ENCODE assay signal across 1 cellular context in the genomic region with DNA sequence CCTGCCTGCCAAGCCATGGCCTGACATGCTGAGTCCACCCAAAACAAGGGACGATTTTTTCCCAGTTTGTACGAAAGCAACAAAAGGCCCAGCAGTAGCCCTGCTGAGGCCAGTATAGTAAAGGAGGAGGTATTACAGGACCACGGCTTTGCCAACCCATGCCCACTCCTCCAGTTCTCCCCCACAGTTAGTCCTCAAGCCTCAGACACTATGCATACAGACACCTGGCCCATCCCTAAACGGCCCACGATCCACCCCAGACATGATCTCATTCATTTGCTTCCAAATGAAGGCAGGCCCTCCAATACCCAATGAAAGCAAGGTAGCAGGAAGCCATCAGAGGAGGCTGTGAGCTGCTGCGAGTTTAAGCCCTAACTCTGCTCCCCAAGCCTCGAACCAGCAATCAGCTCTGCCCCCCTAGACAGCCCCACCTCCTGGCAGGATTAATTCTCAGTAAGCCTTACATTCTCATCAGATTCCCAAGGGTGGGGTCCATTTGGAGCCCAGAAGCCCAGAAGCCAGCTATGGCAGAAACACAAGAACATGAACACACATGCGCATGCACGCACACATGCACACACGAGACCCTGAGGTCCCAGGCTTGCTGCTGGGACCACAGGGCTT.
TF ChIP-seq lines count a peak whose summit lies in the region.

No MANE protein-coding gene starts in this region.

TF ChIP-seq in K562, 482 proteins besides CTCF, POLR2A, EP300 and RAD21:
- TF ChIP-seq RBFOX2 (IDR thresholded peaks at IDR 0.05; ENCODE audit: low read depth, low read length) (0 out of 2 replicates have a peak, but pooled peaks have one; percentile 29), MTF1 (CRISPR knock-in tag; IDR thresholded peaks at IDR 0.05; ENCODE audit: borderline replicate concordance) (no peak)
